Comparison of ENCODE assay signal across 1 cellular context in genomic region chr5:181221792-181222629, GRCh38.
TF ChIP-seq lines count a peak whose summit lies in the region.

No MANE protein-coding gene starts in this region.

TF ChIP-seq in HepG2, 621 proteins besides CTCF, POLR2A, EP300 and RAD21 (continued from another document and continues in another):
- peak; percentile 46 for TF ChIP-seq ARID5B (CRISPR knock-in tag; IDR thresholded peaks at IDR 0.05)
- TF ChIP-seq ZNF337 (CRISPR knock-in tag; IDR thresholded peaks at IDR 0.05; ENCODE audit: borderline replicate concordance, low read depth), result no peak
- TF ChIP-seq ZNF441 (CRISPR knock-in tag; IDR thresholded peaks at IDR 0.05; ENCODE audit: borderline replicate concordance), result no peak
- no peak; the same call in 1 of the 2 replicates for TF ChIP-seq HNF4G (IDR thresholded peaks at IDR 0.05; ENCODE audit: borderline replicate concordance, low read depth, low read length)
- peak; percentile 64 for TF ChIP-seq HNF4G (CRISPR knock-in tag; IDR thresholded peaks at IDR 0.05; ENCODE audit: borderline replicate concordance, low read depth)
- peak; percentile 37; the same call in 1 of the 2 replicates for TF ChIP-seq MNT (IDR thresholded peaks at IDR 0.05)
- no peak; the same call in 1 of the 2 replicates for TF ChIP-seq KDM3A (CRISPR knock-in tag; IDR thresholded peaks at IDR 0.05; ENCODE audit: low read depth)
- peak; percentile 69; the same call in 1 of the 2 replicates for TF ChIP-seq ZNF766 (CRISPR knock-in tag; IDR thresholded peaks at IDR 0.05; ENCODE audit: borderline replicate concordance)
- TF ChIP-seq RFXAP (CRISPR knock-in tag; IDR thresholded peaks at IDR 0.05; ENCODE audit: borderline replicate concordance), result peak; percentile 80; the same call in 1 of the 2 replicates
- TF ChIP-seq HOXD1 (CRISPR knock-in tag; IDR thresholded peaks at IDR 0.05), result no peak; the same call in 1 of the 2 replicates
- no peak for TF ChIP-seq ZNF3 (CRISPR knock-in tag; IDR thresholded peaks at IDR 0.05)
- TF ChIP-seq REPIN1 (CRISPR knock-in tag; IDR thresholded peaks at IDR 0.05; ENCODE audit: borderline replicate concordance, low read depth), result no peak; the same call in 1 of the 2 replicates
- TF ChIP-seq PAWR (CRISPR knock-in tag; IDR thresholded peaks at IDR 0.05; ENCODE audit: borderline replicate concordance), result no peak
- peak; percentile 19; the same call in 1 of the 2 replicates for TF ChIP-seq MLX (CRISPR knock-in tag; IDR thresholded peaks at IDR 0.05)
- TF ChIP-seq IRF2 (CRISPR knock-in tag; IDR thresholded peaks at IDR 0.05), result peak; percentile 72
- peak; percentile 49; the same call in 1 of the 2 replicates for TF ChIP-seq ZNF746 (CRISPR knock-in tag; IDR thresholded peaks at IDR 0.05)
- TF ChIP-seq ZBTB43 (CRISPR knock-in tag; conservative IDR thresholded peaks at IDR 0.05), result peak; percentile 55; the same call in 1 of the 2 replicates
- TF ChIP-seq, protein P1, sequence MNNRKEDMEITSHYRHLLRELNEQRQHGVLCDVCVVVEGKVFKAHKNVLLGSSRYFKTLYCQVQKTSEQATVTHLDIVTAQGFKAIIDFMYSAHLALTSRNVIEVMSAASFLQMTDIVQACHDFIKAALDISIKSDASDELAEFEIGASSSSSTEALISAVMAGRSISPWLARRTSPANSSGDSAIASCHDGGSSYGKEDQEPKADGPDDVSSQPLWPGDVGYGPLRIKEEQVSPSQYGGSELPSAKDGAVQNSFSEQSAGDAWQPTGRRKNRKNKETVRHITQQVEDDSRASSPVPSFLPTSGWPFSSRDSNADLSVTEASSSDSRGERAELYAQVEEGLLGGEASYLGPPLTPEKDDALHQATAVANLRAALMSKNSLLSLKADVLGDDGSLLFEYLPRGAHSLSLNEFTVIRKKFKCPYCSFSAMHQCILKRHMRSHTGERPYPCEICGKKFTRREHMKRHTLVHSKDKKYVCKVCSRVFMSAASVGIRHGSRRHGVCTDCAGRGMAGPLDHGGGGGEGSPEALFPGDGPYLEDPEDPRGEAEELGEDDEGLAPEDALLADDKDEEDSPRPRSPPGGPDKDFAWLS (CRISPR knock-in tag; IDR thresholded peaks at IDR 0.05; ENCODE audit: borderline replicate concordance), result no peak
- TF ChIP-seq THAP11 (CRISPR knock-in tag; IDR thresholded peaks at IDR 0.05), result peak; percentile 81
- 0 out of 2 replicates have a peak, but pooled peaks have one; percentile 44 for TF ChIP-seq ZNF598 (CRISPR knock-in tag; IDR thresholded peaks at IDR 0.05; ENCODE audit: borderline replicate concordance)
- peak; percentile 76; the same call in 1 of the 2 replicates for TF ChIP-seq RCOR2 (CRISPR knock-in tag; IDR thresholded peaks at IDR 0.05)
- TF ChIP-seq ZNF382 (CRISPR knock-in tag; IDR thresholded peaks at IDR 0.05; ENCODE audit: borderline replicate concordance), result no peak
- TF ChIP-seq GZF1 (CRISPR knock-in tag; IDR thresholded peaks at IDR 0.05), result no peak
- TF ChIP-seq, protein P2, sequence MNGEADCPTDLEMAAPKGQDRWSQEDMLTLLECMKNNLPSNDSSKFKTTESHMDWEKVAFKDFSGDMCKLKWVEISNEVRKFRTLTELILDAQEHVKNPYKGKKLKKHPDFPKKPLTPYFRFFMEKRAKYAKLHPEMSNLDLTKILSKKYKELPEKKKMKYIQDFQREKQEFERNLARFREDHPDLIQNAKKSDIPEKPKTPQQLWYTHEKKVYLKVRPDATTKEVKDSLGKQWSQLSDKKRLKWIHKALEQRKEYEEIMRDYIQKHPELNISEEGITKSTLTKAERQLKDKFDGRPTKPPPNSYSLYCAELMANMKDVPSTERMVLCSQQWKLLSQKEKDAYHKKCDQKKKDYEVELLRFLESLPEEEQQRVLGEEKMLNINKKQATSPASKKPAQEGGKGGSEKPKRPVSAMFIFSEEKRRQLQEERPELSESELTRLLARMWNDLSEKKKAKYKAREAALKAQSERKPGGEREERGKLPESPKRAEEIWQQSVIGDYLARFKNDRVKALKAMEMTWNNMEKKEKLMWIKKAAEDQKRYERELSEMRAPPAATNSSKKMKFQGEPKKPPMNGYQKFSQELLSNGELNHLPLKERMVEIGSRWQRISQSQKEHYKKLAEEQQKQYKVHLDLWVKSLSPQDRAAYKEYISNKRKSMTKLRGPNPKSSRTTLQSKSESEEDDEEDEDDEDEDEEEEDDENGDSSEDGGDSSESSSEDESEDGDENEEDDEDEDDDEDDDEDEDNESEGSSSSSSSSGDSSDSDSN (CRISPR knock-in tag; IDR thresholded peaks at IDR 0.05), result peak; percentile 93
- TF ChIP-seq AGO2 (optimal IDR thresholded peaks at IDR 0.05; ENCODE audit: low read depth, low read length), result no peak
- peak; percentile 57 for TF ChIP-seq TBX2 (CRISPR knock-in tag; IDR thresholded peaks at IDR 0.05; ENCODE audit: borderline replicate concordance)
- peak; percentile 70 for TF ChIP-seq ZNF777 (CRISPR knock-in tag; IDR thresholded peaks at IDR 0.05)
- TF ChIP-seq SMARCE1 (IDR thresholded peaks at IDR 0.05; ENCODE audit: borderline replicate concordance), result no peak
- 0 out of 2 replicates have a peak, but pooled peaks have one; percentile 30 for TF ChIP-seq CSRNP2 (CRISPR knock-in tag; conservative IDR thresholded peaks at IDR 0.05; ENCODE audit: low read depth)
- TF ChIP-seq HDAC6 (IDR thresholded peaks at IDR 0.05; ENCODE audit: low read depth, low read length), result no peak
- TF ChIP-seq MTF2 (CRISPR knock-in tag; IDR thresholded peaks at IDR 0.05; ENCODE audit: borderline replicate concordance), result no peak
- TF ChIP-seq ZNF790 (CRISPR knock-in tag; IDR thresholded peaks at IDR 0.05; ENCODE audit: borderline replicate concordance), result no peak
- no peak for TF ChIP-seq KLF9 (CRISPR knock-in tag; IDR thresholded peaks at IDR 0.05; ENCODE audit: low read depth)
- TF ChIP-seq ZNF496 (CRISPR knock-in tag; IDR thresholded peaks at IDR 0.05; ENCODE audit: insufficient replicate concordance), result no peak
- no peak; the same call in 1 of the 2 replicates for TF ChIP-seq FOXO1 (CRISPR knock-in tag; IDR thresholded peaks at IDR 0.05)
- peak; percentile 81 for TF ChIP-seq PTBP1 (IDR thresholded peaks at IDR 0.05; ENCODE audit: low read depth, low read length, poor library complexity, severe bottlenecking)
- no peak for TF ChIP-seq MAX (IDR thresholded peaks at IDR 0.05)
- TF ChIP-seq MAZ (IDR thresholded peaks at IDR 0.05; ENCODE audit: borderline replicate concordance, low read depth, low read length), result no peak
- TF ChIP-seq MAZ (CRISPR knock-in tag; IDR thresholded peaks at IDR 0.05; ENCODE audit: low read depth), result no peak
- TF ChIP-seq, protein P3, sequence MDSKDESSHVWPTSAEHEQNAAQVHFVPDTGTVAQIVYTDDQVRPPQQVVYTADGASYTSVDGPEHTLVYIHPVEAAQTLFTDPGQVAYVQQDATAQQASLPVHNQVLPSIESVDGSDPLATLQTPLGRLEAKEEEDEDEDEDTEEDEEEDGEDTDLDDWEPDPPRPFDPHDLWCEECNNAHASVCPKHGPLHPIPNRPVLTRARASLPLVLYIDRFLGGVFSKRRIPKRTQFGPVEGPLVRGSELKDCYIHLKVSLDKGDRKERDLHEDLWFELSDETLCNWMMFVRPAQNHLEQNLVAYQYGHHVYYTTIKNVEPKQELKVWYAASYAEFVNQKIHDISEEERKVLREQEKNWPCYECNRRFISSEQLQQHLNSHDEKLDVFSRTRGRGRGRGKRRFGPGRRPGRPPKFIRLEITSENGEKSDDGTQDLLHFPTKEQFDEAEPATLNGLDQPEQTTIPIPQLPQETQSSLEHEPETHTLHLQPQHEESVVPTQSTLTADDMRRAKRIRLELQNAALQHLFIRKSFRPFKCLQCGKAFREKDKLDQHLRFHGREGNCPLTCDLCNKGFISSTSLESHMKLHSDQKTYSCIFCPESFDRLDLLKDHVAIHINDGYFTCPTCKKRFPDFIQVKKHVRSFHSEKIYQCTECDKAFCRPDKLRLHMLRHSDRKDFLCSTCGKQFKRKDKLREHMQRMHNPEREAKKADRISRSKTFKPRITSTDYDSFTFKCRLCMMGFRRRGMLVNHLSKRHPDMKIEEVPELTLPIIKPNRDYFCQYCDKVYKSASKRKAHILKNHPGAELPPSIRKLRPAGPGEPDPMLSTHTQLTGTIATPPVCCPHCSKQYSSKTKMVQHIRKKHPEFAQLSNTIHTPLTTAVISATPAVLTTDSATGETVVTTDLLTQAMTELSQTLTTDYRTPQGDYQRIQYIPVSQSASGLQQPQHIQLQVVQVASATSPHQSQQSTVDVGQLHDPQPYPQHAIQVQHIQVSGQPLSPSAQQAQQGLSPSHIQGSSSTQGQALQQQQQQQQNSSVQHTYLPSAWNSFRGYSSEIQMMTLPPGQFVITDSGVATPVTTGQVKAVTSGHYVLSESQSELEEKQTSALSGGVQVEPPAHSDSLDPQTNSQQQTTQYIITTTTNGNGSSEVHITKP (CRISPR knock-in tag; IDR thresholded peaks at IDR 0.05; ENCODE audit: low read depth), result no peak
- TF ChIP-seq, protein P4, sequence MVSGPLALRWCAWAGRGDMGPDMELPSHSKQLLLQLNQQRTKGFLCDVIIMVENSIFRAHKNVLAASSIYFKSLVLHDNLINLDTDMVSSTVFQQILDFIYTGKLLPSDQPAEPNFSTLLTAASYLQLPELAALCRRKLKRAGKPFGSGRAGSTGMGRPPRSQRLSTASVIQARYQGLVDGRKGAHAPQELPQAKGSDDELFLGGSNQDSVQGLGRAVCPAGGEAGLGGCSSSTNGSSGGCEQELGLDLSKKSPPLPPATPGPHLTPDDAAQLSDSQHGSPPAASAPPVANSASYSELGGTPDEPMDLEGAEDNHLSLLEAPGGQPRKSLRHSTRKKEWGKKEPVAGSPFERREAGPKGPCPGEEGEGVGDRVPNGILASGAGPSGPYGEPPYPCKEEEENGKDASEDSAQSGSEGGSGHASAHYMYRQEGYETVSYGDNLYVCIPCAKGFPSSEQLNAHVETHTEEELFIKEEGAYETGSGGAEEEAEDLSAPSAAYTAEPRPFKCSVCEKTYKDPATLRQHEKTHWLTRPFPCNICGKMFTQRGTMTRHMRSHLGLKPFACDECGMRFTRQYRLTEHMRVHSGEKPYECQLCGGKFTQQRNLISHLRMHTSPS (CRISPR knock-in tag; IDR thresholded peaks at IDR 0.05; ENCODE audit: low read depth), result peak; percentile 49
- no peak; the same call in 1 of the 2 replicates for TF ChIP-seq ZNF772 (CRISPR knock-in tag; IDR thresholded peaks at IDR 0.05)
